13 cellular contexts compared by ENCODE assay signal in genomic region chr1:228399531-228400236, GRCh38. TPM values are rescaled to one million over a fixed set of nuclear protein-coding genes. Genes with fewer than 3 reads are reported as not detected.
"Had no signal": no experiment of that assay in that cellular context is flagged by ENCODE, and none has a peak within 500 bp of the region (broad histone marks: within the 10 kb centered on the region; RNA-seq: fewer than 3 reads in every experiment).

No MANE protein-coding gene starts in this region.

- H3K4me1 ChIP-seq: SJSA1 had no signal

- H3K9me3 Mint-ChIP-seq: activated T-cell treated with anti-CD3 and anti-CD28 coated beads, Interleukin-2, amount 50 U/mL, for 72 hours; nephron; stimulated activated naive CD8-positive, alpha-beta T cell treated with anti-CD3 and anti-CD28 coated beads, Interleukin-15, Interleukin-2, amounts not matched to agents 100 ng/mL and 50 ng/mL, for 24 hours; type B pancreatic cell had no signal

- H3K27ac Mint-ChIP-seq: activated T-cell treated with anti-CD3 and anti-CD28 coated beads, Interleukin-2, amount 50 U/mL, for 72 hours; nephron; stimulated activated naive CD8-positive, alpha-beta T cell treated with anti-CD3 and anti-CD28 coated beads, Interleukin-15, Interleukin-2, amounts not matched to agents 100 ng/mL and 50 ng/mL, for 24 hours; type B pancreatic cell had no signal

- H3K4me3 ChIP-seq: esophagus muscularis mucosa, prostate gland, SJSA1 had no signal

- H3K27me3 Mint-ChIP-seq: stimulated activated naive CD8-positive, alpha-beta T cell treated with anti-CD3 and anti-CD28 coated beads, Interleukin-15, Interleukin-2, amounts not matched to agents 100 ng/mL and 50 ng/mL, for 24 hours; type B pancreatic cell had no signal

- H3K27ac ChIP-seq: esophagus muscularis mucosa, prostate gland, SJSA1 had no signal

- ATAC-seq: activated T-cell treated with anti-CD3 and anti-CD28 coated beads, Interleukin-2, amount 50 U/mL, for 72 hours; right cardiac atrium had no signal

- FAIRE-seq: small intestine had no signal

- H3K9me3 ChIP-seq: esophagus muscularis mucosa, prostate gland, SJSA1 had no signal

- DNase-seq: activated CD4-positive, alpha-beta T cell treated with anti-CD3 and anti-CD28 coated beads, Interleukin-2, amount 50 U/mL, for 1 hour; activated naive CD4-positive, alpha-beta T cell; activated T-cell treated with anti-CD3 and anti-CD28 coated beads, Interleukin-2, amount 50 U/mL, for 72 hours; hypothalamus; occipital lobe; right cardiac atrium; small intestine had no signal

- H3K4me3 Mint-ChIP-seq: activated T-cell treated with anti-CD3 and anti-CD28 coated beads, Interleukin-2, amount 50 U/mL, for 72 hours; nephron; stimulated activated naive CD8-positive, alpha-beta T cell treated with anti-CD3 and anti-CD28 coated beads, Interleukin-15, Interleukin-2, amounts not matched to agents 100 ng/mL and 50 ng/mL, for 24 hours; type B pancreatic cell had no signal

RNA-seq across cellular contexts. Expression of gene TRIM17, which starts 17.0 kb away (rescaled TPM):
- total RNA-seq: esophagus muscularis mucosa, SJSA1 had no signal
